Comparison of ENCODE assay signal across 10 cellular contexts in the genomic region with DNA sequence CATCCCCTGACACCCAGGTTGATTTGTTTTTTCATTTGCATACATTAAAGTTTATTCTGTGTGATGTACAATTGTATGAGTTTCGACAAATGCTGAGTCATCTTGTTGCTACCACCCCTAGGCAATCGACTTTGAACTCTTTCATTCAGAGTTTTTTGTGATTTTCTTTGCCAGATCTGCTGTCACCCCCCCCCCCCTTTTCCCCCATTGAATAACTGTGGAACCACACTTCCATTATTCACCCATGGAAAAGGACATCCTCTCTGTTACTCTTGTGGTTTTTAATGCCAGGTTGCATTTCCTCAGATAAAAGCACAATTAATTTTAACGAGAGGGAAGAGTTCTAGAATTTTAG. TPM values are rescaled to one million over a fixed set of nuclear protein-coding genes. Genes with fewer than 3 reads are reported as not detected.
DNase-seq lines count a peak whose midpoint lies in the region; ATAC-seq and TF ChIP-seq lines count a peak whose summit lies in the region.
"Had no signal": no experiment of that assay in that cellular context is flagged by ENCODE, and none has a peak within 500 bp of the region (broad histone marks: within the 10 kb centered on the region; RNA-seq: fewer than 3 reads in every experiment).

No MANE protein-coding gene starts in this region.

- H2AK9ac ChIP-seq in IMR-90 (replicated peaks; ENCODE audit: low read depth, low read length, poor library complexity), result no peak overlapping the region

- no peak overlapping the region for H3K18ac ChIP-seq in IMR-90 (ENCODE audit: low read depth, low read length)

- TF ChIP-seq POLR2A in IMR-90 (IDR thresholded peaks at IDR 0.05; ENCODE audit: low read depth, low read length), result no peak
- TF ChIP-seq POLR2A in vagina (IDR thresholded peaks at IDR 0.05), result no peak

- H2BK15ac ChIP-seq in IMR-90 (ENCODE audit: low read depth, low read length), result no peak overlapping the region

- TF ChIP-seq RAD21 in IMR-90 (IDR thresholded peaks at IDR 0.05; ENCODE audit: low read length), result no peak
- TF ChIP-seq RAD21 in liver (IDR thresholded peaks at IDR 0.05), result no peak

- peaks cover 21 to 65% of the 10 kb centered on the region in 2 experiments for H3K79me1 ChIP-seq in IMR-90 (ENCODE audit: low read depth in 1 of 2, low read length in 2 of 2)

- H3K27me3 Mint-ChIP-seq in activated naive CD8-positive, alpha-beta T cell, result no peaks in the 10 kb centered on the region

- H2AK5ac ChIP-seq in IMR-90 (ENCODE audit: low read depth, low read length), result no peak overlapping the region

- H3K9me3 Mint-ChIP-seq in activated naive CD8-positive, alpha-beta T cell (ENCODE audit: low read depth), result no peaks in the 10 kb centered on the region

- peak overlapping the region; percentile 69 for H3K27ac Mint-ChIP-seq in activated naive CD8-positive, alpha-beta T cell

- H3K36me3 Mint-ChIP-seq in activated naive CD8-positive, alpha-beta T cell, result peaks cover 13% of the 10 kb centered on the region

- no peak overlapping the region for H3K4me3 ChIP-seq in BLaER1
- no peak overlapping the region for H3K4me3 ChIP-seq in IMR-90 (ENCODE audit: insufficient read depth, low read depth, low read length)
- no peak overlapping the region for H3K4me3 ChIP-seq in liver (ENCODE audit: low read depth in 1 of 3, low read length in 3 of 3)
- H3K4me3 ChIP-seq in right cardiac atrium (ENCODE audit: low read length), result no peak overlapping the region
- no peak overlapping the region for H3K4me3 ChIP-seq in vagina
- H3K4me3 ChIP-seq: testis had no signal

- H3K4me1 ChIP-seq in BLaER1 (peaks cover 49% of the 10 kb centered on the region), IMR-90 (ENCODE audit: control insufficient read depth, insufficient read depth, low read length) (peaks cover 17% of the 10 kb centered on the region), liver (ENCODE audit: control insufficient read depth in 4 of 4, insufficient read depth in 4 of 4, low read length in 3 of 4) (peaks cover 22 to 35% (median 29%) of the 10 kb centered on the region in 4 donors), right cardiac atrium (ENCODE audit: control insufficient read depth, insufficient read depth, low read length) (peaks cover 17% of the 10 kb centered on the region), vagina (peaks cover 85% of the 10 kb centered on the region)

- H3K9me1 ChIP-seq in IMR-90 (ENCODE audit: insufficient read depth, low read length), result peaks cover 22% of the 10 kb centered on the region

- POLR2A ChIA-PET in IMR-90 (lab: Charles Lee; ENCODE audit: unreplicated experiment), result no interaction called here

- no CpG with 5 or more reads among the region's 3 CpGs for WGBS in IMR-90 (ENCODE audit: extremely low coverage in 2 of 2, insufficient read length in 1 of 2), 2 experiments
- 21% methylated on average over 3 of the region's 3 CpGs for WGBS in liver
- 38% methylated on average over 3 of the region's 3 CpGs for WGBS in right cardiac atrium

- intact Hi-C loops in IMR-90 (cut with micrococcal nuclease) (no loop called here), right cardiac atrium (cut with DNase I) (no loop called here), vagina (cut with DNase I) (no loop called here)

- H3K9me3 ChIP-seq in BLaER1, result no peaks in the 10 kb centered on the region
- H3K9me3 ChIP-seq in IMR-90 (ENCODE audit: control insufficient read depth, insufficient read depth, low read length), result no peaks in the 10 kb centered on the region
- no peaks in the 10 kb centered on the region for H3K9me3 ChIP-seq in liver (ENCODE audit: control insufficient read depth in 4 of 4, low read length in 3 of 4)
- H3K9me3 ChIP-seq in right cardiac atrium (ENCODE audit: control insufficient read depth, low read length), result no peaks in the 10 kb centered on the region
- no peaks in the 10 kb centered on the region for H3K9me3 ChIP-seq in vagina
- H3K9me3 ChIP-seq: testis had no signal

- dilution Hi-C loops in IMR-90 (cut with HindIII; ENCODE audit: low sequenced_read_pairs, unreplicated experiment), result loop anchor here (10.0 kb wide), 1 partner anchor 98 kb away; no protein-coding TSS in a partner anchor

- H4K8ac ChIP-seq in IMR-90 (ENCODE audit: low read depth in 2 of 2, low read length in 2 of 2), result no peak overlapping the region

- no peak overlapping the region for H3K56ac ChIP-seq in IMR-90 (ENCODE audit: extremely low read depth, insufficient read depth, low read length)

- H2BK20ac ChIP-seq in IMR-90 (ENCODE audit: low read depth, low read length), result no peak overlapping the region

- H3K36me3 ChIP-seq in BLaER1 (peaks cover 27% of the 10 kb centered on the region), IMR-90 (ENCODE audit: control insufficient read depth, insufficient read depth, low read length) (peaks cover 2% of the 10 kb centered on the region; the same call in 1 of the 2 replicates), liver (ENCODE audit: control insufficient read depth in 4 of 4, insufficient read depth in 3 of 4, low read depth in 1 of 4, low read length in 3 of 4) (no peaks in the 10 kb centered on the region), vagina (peaks cover 0 to 5% of the 10 kb centered on the region in 2 donors)

- no peak for DNase-seq in IMR-90
- DNase-seq in right cardiac atrium, result no peak
- DNase-seq in vagina (ENCODE audit: extremely low spot score in 2 of 2), result no peak
- DNase-seq in amniotic stem cell (lab: John Stamatoyannopoulos, UW), result no peak
- DNase-seq: NCI-H2171, testis had no signal

- peak overlapping the region; percentile 42; the same call in 1 of the 2 replicates for H4K5ac ChIP-seq in IMR-90 (ENCODE audit: low read depth, low read length)

- H2BK120ac ChIP-seq in IMR-90 (ENCODE audit: low read depth, low read length), result no peak overlapping the region

- no peak for ATAC-seq in IMR-90 (ENCODE audit: low read depth)
- ATAC-seq in HG03139 (IDR thresholded peaks at IDR 0.05; ENCODE audit: unreplicated experiment), result no peak
- no peak for ATAC-seq in right cardiac atrium

- no peak overlapping the region for H2AFZ ChIP-seq in IMR-90 (replicated peaks; ENCODE audit: low read length, poor library complexity)

- no peak overlapping the region for H3K23ac ChIP-seq in IMR-90 (ENCODE audit: low read depth, low read length)

- H3K4me1 Mint-ChIP-seq in activated naive CD8-positive, alpha-beta T cell (ENCODE audit: low read depth), result peaks cover 87% of the 10 kb centered on the region

- no peak overlapping the region; the same call in 1 of the 2 replicates for H3K14ac ChIP-seq in IMR-90 (replicated peaks; ENCODE audit: low read depth, low read length)

- TF ChIP-seq CTCF in IMR-90 (conservative IDR thresholded peaks at IDR 0.05; ENCODE audit: low read depth, low read length), result no peak
- no peak for TF ChIP-seq CTCF in liver (IDR thresholded peaks at IDR 0.05; ENCODE audit: low read depth, low read length, missing input control)
- no peak for TF ChIP-seq CTCF in vagina (IDR thresholded peaks at IDR 0.05)

- H3K4ac ChIP-seq in IMR-90 (ENCODE audit: low read depth, low read length), result no peak overlapping the region

- H4K20me1 ChIP-seq in BLaER1 (peaks cover 95% of the 10 kb centered on the region), IMR-90 (ENCODE audit: insufficient read depth, low read length) (peaks cover 73% of the 10 kb centered on the region)

- no peak overlapping the region for H2BK5ac ChIP-seq in IMR-90 (ENCODE audit: low read depth, low read length, poor library complexity, severe bottlenecking)

- no TSS peak for BruUV-seq in IMR-90 (replicated peaks; lab: Mats Ljungman, UMichigan)

- H3K27me3 ChIP-seq in BLaER1, result no peaks in the 10 kb centered on the region
- no peaks in the 10 kb centered on the region for H3K27me3 ChIP-seq in IMR-90 (ENCODE audit: control insufficient read depth, insufficient read depth, low read length)
- no peaks in the 10 kb centered on the region for H3K27me3 ChIP-seq in liver (ENCODE audit: control insufficient read depth in 4 of 4, insufficient read depth in 4 of 4, low read length in 3 of 4)
- H3K27me3 ChIP-seq in right cardiac atrium (ENCODE audit: control insufficient read depth, insufficient read depth), result no peaks in the 10 kb centered on the region
- H3K27me3 ChIP-seq in vagina, result no peaks in the 10 kb centered on the region
- H3K27me3 ChIP-seq: testis had no signal

- no peak overlapping the region for H4K91ac ChIP-seq in IMR-90 (ENCODE audit: insufficient read depth, low read depth, low read length)

- H3K9ac ChIP-seq in BLaER1, result no peak overlapping the region
- H3K9ac ChIP-seq in IMR-90 (ENCODE audit: low read depth, low read length), result no peak overlapping the region
- no peak overlapping the region for H3K9ac ChIP-seq in liver (ENCODE audit: low read depth in 1 of 2, low read length in 2 of 2)

- H3K4me2 ChIP-seq in BLaER1 (peak overlapping the region; percentile 49), IMR-90 (ENCODE audit: low read depth, low read length) (no peak overlapping the region)

- peak overlapping the region; percentile 56 for H3K4me3 Mint-ChIP-seq in activated naive CD8-positive, alpha-beta T cell

- H3K27ac ChIP-seq in BLaER1 (no peak overlapping the region), IMR-90 (ENCODE audit: insufficient read depth, low read length) (no peak overlapping the region), liver (ENCODE audit: low read depth in 1 of 2, low read length in 2 of 2) (peak overlapping the region in 1 of 2 donors; percentile 42), right cardiac atrium (ENCODE audit: low read length) (no peak overlapping the region), vagina (no peak overlapping the region)
- H3K27ac ChIP-seq: testis had no signal

- CTCF ChIA-PET in IMR-90 (lab: Yijun Ruan, JAX), result no interaction called here

- in situ Hi-C loops in IMR-90 (cut with MboI; ENCODE audit: low sequenced_read_pairs), result loop anchor here (25.0 kb wide), 1 partner anchor 695 kb away; no protein-coding TSS in a partner anchor

TF ChIP-seq in IMR-90, 13 proteins besides CTCF, POLR2A, EP300 and RAD21 (continues in another document):
- no peak for TF ChIP-seq CHD1 (IDR thresholded peaks at IDR 0.05; ENCODE audit: low read depth, low read length)

RNA-seq across cellular contexts. Expression of gene FAM120AOS, which starts 13.7 kb away (rescaled TPM):
- 22.2 and 24.7 TPM in 2 replicates for total RNA-seq in IMR-90 (2012; rRNA removed)
- 21.7 and 22.7 TPM in 2 replicates for polyA plus RNA-seq in IMR-90 (2012; rRNA removed)
- 14.2 TPM in 2 replicates for polyA plus RNA-seq in IMR-90 (2012; cell fraction: cytosol; rRNA removed)
- 7.4 and 19.0 TPM in 2 replicates for polyA plus RNA-seq in IMR-90 (2012; cell fraction: nucleus; rRNA removed; ENCODE audit: low replicate concordance)
- total RNA-seq in liver, result 10 to 100 TPM; 17.2 to 25.0 TPM
- polyA plus RNA-seq in liver, result 10 to 100 TPM; 16.4 to 17.4 TPM
- total RNA-seq in right cardiac atrium, result 10 to 100 TPM; 38.2 to 45.6 (median 41.2) TPM
- polyA plus RNA-seq in right cardiac atrium, result 39.8 TPM
- 41.5 TPM for total RNA-seq in vagina

RNA-seq across cellular contexts. Expression of gene FAM120A, which starts 15.6 kb away (rescaled TPM):
- total RNA-seq in IMR-90 (2012; rRNA removed) (65.8 and 75.1 TPM in 2 replicates), liver (10 to 100 TPM; 52.6 to 91.0 TPM), right cardiac atrium (100 to 1,000 TPM in 1 of 4 donors, 10 to 100 TPM in 3; 77.8 to 111 (median 90.2) TPM), vagina (98.2 TPM)
- polyA plus RNA-seq in IMR-90 (2012; rRNA removed) (61.6 and 64.3 TPM in 2 replicates), liver (10 to 100 TPM; 28.3 to 47.9 TPM), right cardiac atrium (42.3 TPM)
- polyA plus RNA-seq in IMR-90 (2012; cell fraction: cytosol; rRNA removed), result 47.8 and 63.9 TPM in 2 replicates
- polyA plus RNA-seq in IMR-90 (2012; cell fraction: nucleus; rRNA removed; ENCODE audit: low replicate concordance), result 54.1 and 63.8 TPM in 2 replicates
